22 cellular contexts compared by ENCODE assay signal in the genomic region with DNA sequence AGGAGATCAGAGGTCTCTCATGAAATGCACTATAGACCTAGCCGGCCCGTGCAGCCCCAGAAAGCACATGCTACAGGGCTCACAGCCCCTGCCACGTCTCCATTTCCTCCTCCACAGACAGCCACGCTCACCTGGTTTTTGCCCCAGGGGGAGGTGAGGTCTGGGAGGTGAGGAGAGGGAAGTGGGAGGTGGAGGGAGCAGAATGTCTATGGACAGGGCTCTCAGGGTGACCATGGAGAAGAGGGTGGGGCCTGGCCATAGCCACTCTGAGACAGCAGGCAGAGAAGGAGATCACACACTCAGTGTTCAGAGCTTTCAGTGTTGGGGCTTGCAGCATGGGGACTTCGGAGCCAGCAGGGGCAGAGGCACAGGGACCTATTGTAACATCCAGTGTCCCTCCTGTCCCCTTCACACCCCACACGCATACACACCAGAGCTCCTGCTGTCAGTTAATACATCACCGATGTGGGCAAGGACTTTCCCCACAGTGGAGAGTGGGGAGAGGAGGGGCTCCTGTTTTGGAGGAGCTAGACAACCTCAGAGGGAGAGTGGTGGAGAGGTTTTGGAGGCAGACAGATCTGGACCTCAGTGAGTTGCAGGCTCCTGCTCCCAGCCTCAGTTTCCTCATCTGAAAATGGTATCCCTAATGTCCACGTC. TPM values are rescaled to one million over a fixed set of nuclear protein-coding genes. Genes with fewer than 3 reads are reported as not detected.
DNase-seq lines count a peak whose midpoint lies in the region; ATAC-seq lines count a peak whose summit lies in the region.
"Had no signal": no experiment of that assay in that cellular context is flagged by ENCODE, and none has a peak within 500 bp of the region (broad histone marks: within the 10 kb centered on the region; RNA-seq: fewer than 3 reads in every experiment).

No MANE protein-coding gene starts in this region.

- ATAC-seq in GM18508 (IDR thresholded peaks at IDR 0.05; ENCODE audit: insufficient read depth, unreplicated experiment) (peak; percentile 68), GM19397 (IDR thresholded peaks at IDR 0.05; ENCODE audit: unreplicated experiment) (peak; percentile 53), HG03108 (IDR thresholded peaks at IDR 0.05; ENCODE audit: unreplicated experiment) (peak; percentile 44), GM19324 (IDR thresholded peaks at IDR 0.05; ENCODE audit: low FRiP score, unreplicated experiment) (no peak), HG03378 (IDR thresholded peaks at IDR 0.05; ENCODE audit: unreplicated experiment) (no peak)
- ATAC-seq: stimulated activated naive CD8-positive, alpha-beta T cell treated with anti-CD3 and anti-CD28 coated beads, Interleukin-15, Interleukin-2, amounts not matched to agents 100 U/mL and 50 U/mL, for 24 hours had no signal

- DNase-seq in left kidney (ENCODE audit: low read depth, low spot score) (peak; percentile 75), iPS-NIHi11 (ENCODE audit: low spot score) (no peak), H4 (ENCODE audit: low spot score) (no peak)
- DNase-seq: activated CD4-positive, alpha-beta memory T cell treated with anti-CD3 and anti-CD28 coated beads for 36 hours; activated CD4-positive, CD25-positive, alpha-beta regulatory T cell; cortex of kidney; DMS79 treated with DMSO at 0.1 percent for 48 hours; HFFc6; KG1; MV-4-11; NCI-H1930; NCI-H446; RPMI8226; stimulated activated CD4-positive, alpha-beta T cell treated with anti-CD3 and anti-CD28 coated beads, Interleukin-2, amount 100 ng/mL, for 24 hours; stimulated activated naive CD8-positive, alpha-beta T cell treated with anti-CD3 and anti-CD28 coated beads, Interleukin-15, Interleukin-2, amounts not matched to agents 100 U/mL and 50 U/mL, for 24 hours; T1000; tibial artery had no signal

RNA-seq across cellular contexts. Expression of a gene that starts 14.4 kb away (rescaled TPM):
- not detected in 2 replicates for total RNA-seq in H4 (2014; rRNA removed; shearing (Covaris generic))
- total RNA-seq: activated CD4-positive, alpha-beta memory T cell treated with anti-CD3 and anti-CD28 coated beads for 36 hours; HFFc6 had no signal

Comparison
In these comparisons a context has a peak if more than half of its experiments do, and no peak if none do; other contexts are left out.
1. ATAC-seq: peak in GM18508 (single experiment), GM19397 (single experiment) and HG03108 (single experiment); none in GM19324 (single experiment) and HG03378 (single experiment).